ENCODE assay signal across 10 cellular contexts in genomic region chr4:39609454-39609911, GRCh38. TPM values are rescaled to one million over a fixed set of nuclear protein-coding genes. Genes with fewer than 3 reads are reported as not detected.
A peak's percentile ranks its signal among the peaks of the same experiment; 100 is the strongest.
DNase-seq lines count a peak whose midpoint lies in the region; ATAC-seq, FAIRE-seq and TF ChIP-seq lines count a peak whose summit lies in the region.
"Had no signal": no experiment of that assay in that cellular context is flagged by ENCODE, and none has a peak within 500 bp of the region (broad histone marks: within the 10 kb centered on the region; RNA-seq: fewer than 3 reads in every experiment).

No MANE protein-coding gene starts in this region.

- CTCF ChIA-PET in GM10248 (lab: Yijun Ruan, JAX) = interaction anchor here (1.4 kb wide), 1 partner anchor 140 kb away, joined by 4 read pairs; no protein-coding TSS in a partner anchor

- H3K27ac ChIP-seq in astrocyte (ENCODE audit: low read depth, low read length) (peak overlapping the region; percentile 23), mesendoderm (ENCODE audit: low read depth, low read length) (no peak overlapping the region)

- no peaks in the 10 kb centered on the region for H3K79me1 ChIP-seq in mesendoderm (ENCODE audit: low read length)

- no peak overlapping the region for H3K4ac ChIP-seq in mesendoderm (ENCODE audit: low read depth, low read length)

- no peak overlapping the region for H2BK5ac ChIP-seq in mesendoderm (ENCODE audit: low read length)

- no peak overlapping the region for H3K4me3 ChIP-seq in astrocyte (ENCODE audit: insufficient read depth, low read depth, low read length)
- H3K4me3 ChIP-seq in mesendoderm (ENCODE audit: low read length) = no peak overlapping the region

- H3K79me2 ChIP-seq in astrocyte (ENCODE audit: insufficient read depth, low read length) = peaks cover 5% of the 10 kb centered on the region
- H3K79me2 ChIP-seq in mesendoderm (ENCODE audit: control insufficient read depth, insufficient read depth, low read length) = no peaks in the 10 kb centered on the region

- H3K27me3 Mint-ChIP-seq in astrocyte (ENCODE audit: low read depth, unreplicated experiment) = no peaks in the 10 kb centered on the region
- H3K27me3 Mint-ChIP-seq in activated T-helper 2 cell treated with anti-CD3 and anti-CD28 coated beads, Interferon-gamma antibody, Interleukin-2, Interleukin-4, amounts not matched to agents 10 μg/mL and 5 μg/mL and 100 μg/mL, durations not matched to agents 14 hours and 24 hours and 36 hours (ENCODE audit: low read depth) = no peaks in the 10 kb centered on the region
- H3K27me3 Mint-ChIP-seq: activated naive CD4-positive, alpha-beta T cell treated with anti-CD3 and anti-CD28 coated beads, Interleukin-2, amount 50 U/mL, for 24 hours had no signal

- H4K20me1 ChIP-seq in astrocyte (ENCODE audit: insufficient read depth, low read length) = no peaks in the 10 kb centered on the region

- H3K9me3 Mint-ChIP-seq in astrocyte (ENCODE audit: unreplicated experiment) = peaks cover 4% of the 10 kb centered on the region
- H3K9me3 Mint-ChIP-seq in activated T-helper 2 cell treated with anti-CD3 and anti-CD28 coated beads, Interferon-gamma antibody, Interleukin-2, Interleukin-4, amounts not matched to agents 10 μg/mL and 5 μg/mL and 100 μg/mL, durations not matched to agents 14 hours and 24 hours and 36 hours = peaks cover 8% of the 10 kb centered on the region
- H3K9me3 Mint-ChIP-seq: activated naive CD4-positive, alpha-beta T cell treated with anti-CD3 and anti-CD28 coated beads, Interleukin-2, amount 50 U/mL, for 24 hours had no signal

- H3K4me1 ChIP-seq in astrocyte (ENCODE audit: insufficient read depth, low read length) (peaks cover 23% of the 10 kb centered on the region), mesendoderm (ENCODE audit: control insufficient read depth, low read depth, low read length) (peaks cover 3% of the 10 kb centered on the region)

- H3K18ac ChIP-seq in mesendoderm (ENCODE audit: low read length) = no peak overlapping the region

- no peak for FAIRE-seq in astrocyte (lab: Jason Lieb, UNC)

- no peak overlapping the region for H3K56ac ChIP-seq in mesendoderm (ENCODE audit: low read length)

- no peak overlapping the region for H2BK120ac ChIP-seq in mesendoderm (ENCODE audit: low read depth, low read length)

- peak overlapping the region; percentile 74 for H3K4me2 ChIP-seq in astrocyte (ENCODE audit: low read length)
- H3K4me2 ChIP-seq in mesendoderm (ENCODE audit: low read length) = no peak overlapping the region

- H3K9me3 ChIP-seq in astrocyte (ENCODE audit: insufficient read depth, low read depth, low read length) = no peaks in the 10 kb centered on the region

- no peak overlapping the region for H3K27ac Mint-ChIP-seq in astrocyte (ENCODE audit: unreplicated experiment)
- no peak overlapping the region for H3K27ac Mint-ChIP-seq in activated T-helper 2 cell treated with anti-CD3 and anti-CD28 coated beads, Interferon-gamma antibody, Interleukin-2, Interleukin-4, amounts not matched to agents 10 μg/mL and 5 μg/mL and 100 μg/mL, durations not matched to agents 14 hours and 24 hours and 36 hours
- H3K27ac Mint-ChIP-seq: activated naive CD4-positive, alpha-beta T cell treated with anti-CD3 and anti-CD28 coated beads, Interleukin-2, amount 50 U/mL, for 24 hours had no signal

- no CpG with 5 or more reads among the region's 6 CpGs for WGBS in mesendoderm (ENCODE audit: extremely low coverage, insufficient coverage, low lambda C conversion rate)

- peak; percentile 70 for DNase-seq in GM10248 (ENCODE audit: extremely low spot score)
- DNase-seq in astrocyte (ENCODE audit: low read depth) = no peak
- DNase-seq in HuH-7 (ENCODE audit: low spot score) = no peak
- DNase-seq in activated T-helper 2 cell treated with anti-CD3 and anti-CD28 coated beads, Interferon-gamma antibody, Interleukin-2, Interleukin-4, amounts not matched to agents 10 μg/mL and 5 μg/mL and 100 μg/mL, durations not matched to agents 14 hours and 24 hours and 36 hours (ENCODE audit: low spot score) = no peak
- no peak for DNase-seq in mesendoderm
- no peak for DNase-seq in activated naive CD4-positive, alpha-beta T cell treated with anti-CD3 and anti-CD28 coated beads, Interleukin-2, amount 50 U/mL, for 16 hours
- DNase-seq: stimulated activated CD4-positive, alpha-beta T cell treated with anti-CD3 and anti-CD28 coated beads, Interleukin-2, amount 100 ng/mL, for 24 hours had no signal

- H2BK15ac ChIP-seq in mesendoderm (replicated peaks; ENCODE audit: low read depth) = no peak overlapping the region

- no peak overlapping the region for H3K9ac ChIP-seq in astrocyte (ENCODE audit: low read length)
- no peak overlapping the region for H3K9ac ChIP-seq in mesendoderm (ENCODE audit: low read length)

- H3K36me3 Mint-ChIP-seq in astrocyte (ENCODE audit: low read depth, unreplicated experiment) = peaks cover 10% of the 10 kb centered on the region
- H3K36me3 Mint-ChIP-seq in activated T-helper 2 cell treated with anti-CD3 and anti-CD28 coated beads, Interferon-gamma antibody, Interleukin-2, Interleukin-4, amounts not matched to agents 10 μg/mL and 5 μg/mL and 100 μg/mL, durations not matched to agents 14 hours and 24 hours and 36 hours (ENCODE audit: low read depth) = no peaks in the 10 kb centered on the region

- no peak overlapping the region for H2AFZ ChIP-seq in astrocyte (ENCODE audit: low read depth, low read length)

- H2AK5ac ChIP-seq in mesendoderm (ENCODE audit: low read length) = no peak overlapping the region

- TF ChIP-seq CTCF in GM10248 (IDR thresholded peaks at IDR 0.05; ENCODE audit: control extremely low read depth, extremely low read depth, low read depth, missing control alignments) (no peak), astrocyte (IDR thresholded peaks at IDR 0.05; ENCODE audit: insufficient read depth, low read depth, low read length) (no peak)

- H3K36me3 ChIP-seq in astrocyte (ENCODE audit: insufficient read depth, low read length) = no peaks in the 10 kb centered on the region
- H3K36me3 ChIP-seq in mesendoderm (ENCODE audit: control insufficient read depth, insufficient read depth, low read length) = no peaks in the 10 kb centered on the region

- no peak overlapping the region for H4K8ac ChIP-seq in mesendoderm (ENCODE audit: low read depth, low read length)

- H3K27me3 ChIP-seq in astrocyte (ENCODE audit: insufficient read depth, low read length) (no peaks in the 10 kb centered on the region), mesendoderm (ENCODE audit: insufficient read depth, low read length, poor library complexity) (no peaks in the 10 kb centered on the region)

- peaks cover 13% of the 10 kb centered on the region for H3K4me1 Mint-ChIP-seq in astrocyte (ENCODE audit: low read depth, unreplicated experiment)
- H3K4me1 Mint-ChIP-seq in activated T-helper 2 cell treated with anti-CD3 and anti-CD28 coated beads, Interferon-gamma antibody, Interleukin-2, Interleukin-4, amounts not matched to agents 10 μg/mL and 5 μg/mL and 100 μg/mL, durations not matched to agents 14 hours and 24 hours and 36 hours (ENCODE audit: low read depth) = peaks cover 5% of the 10 kb centered on the region
- H3K4me1 Mint-ChIP-seq: activated naive CD4-positive, alpha-beta T cell treated with anti-CD3 and anti-CD28 coated beads, Interleukin-2, amount 50 U/mL, for 24 hours had no signal

- no peak overlapping the region for H4K5ac ChIP-seq in mesendoderm (ENCODE audit: low read length)

- no peak overlapping the region for H3K23ac ChIP-seq in mesendoderm (ENCODE audit: low read length)

- ATAC-seq in GM19468 (IDR thresholded peaks at IDR 0.05; ENCODE audit: extremely low read depth, unreplicated experiment) (peak; percentile 73), HG03196 (IDR thresholded peaks at IDR 0.05; ENCODE audit: unreplicated experiment) (peak; percentile 93)

- H3K4me3 Mint-ChIP-seq in astrocyte (ENCODE audit: unreplicated experiment) = no peak overlapping the region
- no peak overlapping the region for H3K4me3 Mint-ChIP-seq in activated T-helper 2 cell treated with anti-CD3 and anti-CD28 coated beads, Interferon-gamma antibody, Interleukin-2, Interleukin-4, amounts not matched to agents 10 μg/mL and 5 μg/mL and 100 μg/mL, durations not matched to agents 14 hours and 24 hours and 36 hours (ENCODE audit: low read depth)
- H3K4me3 Mint-ChIP-seq: activated naive CD4-positive, alpha-beta T cell treated with anti-CD3 and anti-CD28 coated beads, Interleukin-2, amount 50 U/mL, for 24 hours had no signal

- intact Hi-C loops in activated T-helper 2 cell treated with anti-CD3 and anti-CD28 coated beads, Interferon-gamma antibody, Interleukin-2, Interleukin-4, amounts not matched to agents 10 μg/mL and 5 μg/mL and 100 μg/mL, durations not matched to agents 14 hours and 24 hours and 36 hours (cut with micrococcal nuclease) = no loop called here

- POLR2A ChIA-PET in GM10248 (lab: Yijun Ruan, JAX) = no interaction called here

RNA-seq across cellular contexts. Expression of gene SMIM14, which starts 29.2 kb away (rescaled TPM):
- total RNA-seq in astrocyte = 27.2 and 28.3 TPM in 2 replicates
- total RNA-seq in activated T-helper 2 cell treated with anti-CD3 and anti-CD28 coated beads, Interferon-gamma antibody, Interleukin-2, Interleukin-4, amounts not matched to agents 10 μg/mL and 5 μg/mL and 100 μg/mL, durations not matched to agents 14 hours and 24 hours and 36 hours = 1.7 and 1.9 TPM in 2 replicates
- 10.2 TPM for polyA plus RNA-seq in mesendoderm (2013, experiment 1 of 2)
- 10.0 TPM for polyA plus RNA-seq in mesendoderm (2013, experiment 2 of 2)
